18 cellular contexts compared by ENCODE assay signal in the genomic region with DNA sequence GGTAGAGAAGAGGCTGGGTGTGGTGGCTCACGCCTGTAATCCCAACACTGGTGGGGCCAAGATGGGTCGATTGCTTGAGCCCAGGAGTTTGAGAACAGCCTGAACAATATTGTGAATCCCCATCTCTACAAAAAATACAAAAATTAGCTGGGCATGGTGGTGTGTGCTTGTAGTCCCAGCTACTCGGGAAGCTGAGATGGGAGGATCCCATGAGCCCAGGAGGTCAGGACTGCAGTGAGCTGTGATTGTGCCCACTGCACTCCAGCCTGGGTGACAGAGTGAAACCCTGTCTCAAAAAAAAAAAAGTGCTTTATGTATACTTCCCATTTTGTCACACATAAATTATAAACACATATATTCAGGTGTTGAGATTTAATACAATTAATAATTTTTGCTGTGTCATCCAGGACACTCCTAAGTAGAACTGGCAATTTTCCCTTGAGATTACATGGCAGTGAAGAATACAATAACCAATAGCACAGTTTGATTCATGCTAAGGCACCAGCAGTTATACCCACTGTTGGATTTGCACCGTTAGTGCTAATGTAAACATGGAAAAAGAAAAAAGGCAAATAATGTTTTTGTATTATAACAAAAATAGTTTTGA. TPM values are rescaled to one million over a fixed set of nuclear protein-coding genes. Genes with fewer than 3 reads are reported as not detected.
DNase-seq lines count a peak whose midpoint lies in the region; ATAC-seq, FAIRE-seq and TF ChIP-seq lines count a peak whose summit lies in the region.
"Had no signal": no experiment of that assay in that cellular context is flagged by ENCODE, and none has a peak within 500 bp of the region (broad histone marks: within the 10 kb centered on the region; RNA-seq: fewer than 3 reads in every experiment).

No MANE protein-coding gene starts in this region.

- no TSS peak for BruUV-seq in HepG2 (replicated peaks; lab: Mats Ljungman, UMichigan)

- POLR2A ChIA-PET in HepG2 (lab: Yijun Ruan, JAX) = no interaction called here

- TF ChIP-seq POLR2A in HepG2 (IDR thresholded peaks at IDR 0.05; ENCODE audit: insufficient read depth in 1 of 2, low read depth in 2 of 2, low read length in 2 of 2) (no peak), right lobe of liver (IDR thresholded peaks at IDR 0.05) (no peak)

- in situ Hi-C loops in HepG2 (cut with HindIII; ENCODE audit: extremely low pct_ligation_motif_present, low pct_unique_long_range_greater_than_20kb) = no loop called here

- H3K9ac ChIP-seq in HepG2 (ENCODE audit: insufficient read depth, low read depth, low read length) (no peak overlapping the region), SK-N-MC (ENCODE audit: insufficient read length) (no peak overlapping the region)
- H3K9ac ChIP-seq: BLaER1 treated with 17β-estradiol and CSF1 and Interleukin-3, amounts not matched to agents 10 nM and 100 nM had no signal

- H4K20me1 ChIP-seq in HepG2 (ENCODE audit: insufficient read depth, low read length) = no peaks in the 10 kb centered on the region
- H4K20me1 ChIP-seq: BLaER1 treated with 17β-estradiol and CSF1 and Interleukin-3, amounts not matched to agents 10 nM and 100 nM had no signal

- no peaks in the 10 kb centered on the region for H3K4me1 ChIP-seq in HepG2 (ENCODE audit: insufficient read depth, low read length)
- H3K4me1 ChIP-seq in right lobe of liver = no peaks in the 10 kb centered on the region
- H3K4me1 ChIP-seq in SJCRH30 = no peaks in the 10 kb centered on the region
- H3K4me1 ChIP-seq: SJSA1 had no signal

- H3K36me3 ChIP-seq in HepG2 (replicated peaks in 1 of 2; ENCODE audit: control insufficient read depth in 1 of 2, insufficient read depth in 2 of 2, low read length in 2 of 2) = no peaks in the 10 kb centered on the region
- H3K36me3 ChIP-seq in right lobe of liver = no peaks in the 10 kb centered on the region
- no peaks in the 10 kb centered on the region for H3K36me3 ChIP-seq in SK-N-MC (ENCODE audit: insufficient read depth, low read length)
- H3K36me3 ChIP-seq in SJCRH30 = no peaks in the 10 kb centered on the region
- H3K36me3 ChIP-seq: MG63, SJSA1 had no signal

- DNase-seq in HepG2 (ENCODE audit: low spot score) (no peak), right lobe of liver (no peak), SK-N-MC (ENCODE audit: low read depth, low spot score) (no peak), sciatic nerve (ENCODE audit: low spot score) (peak; percentile 13), GM19239 (ENCODE audit: insufficient read length, low spot score) (no peak), SJCRH30 (no peak)
- DNase-seq: DMS79, Karpas-422, MG63, NCI-H1092, NCI-H1436 treated with DMSO at 0.1 percent for 48 hours, NCI-H2081 treated with DMSO at 0.1 percent for 48 hours, NCI-H82, T-helper 17 cell had no signal

- ATAC-seq in HepG2 = no peak
- ATAC-seq in right lobe of liver = no peak
- ATAC-seq in sciatic nerve = no peak
- ATAC-seq: CD8-positive, alpha-beta T cell; Panc1; T-helper 17 cell had no signal

- FAIRE-seq in HepG2 (lab: Jason Lieb, UNC) (no peak), GM19239 (lab: Jason Lieb, UNC) (no peak)

- no peak for TF ChIP-seq RAD21 in HepG2 (CRISPR knock-in tag; IDR thresholded peaks at IDR 0.05)

- CTCF ChIA-PET in HepG2 (lab: Yijun Ruan, JAX; ENCODE audit: low intra/inter-chr PET ratio, low total read pairs) = no interaction called here

- 13% methylated on average over 4 of the region's 4 CpGs for WGBS in HepG2 (ENCODE audit: low lambda C conversion rate)
- WGBS in right lobe of liver (ENCODE audit: insufficient coverage, low coverage, low lambda C conversion rate, missing lambda C conversion rate) = 77% methylated on average over 4 of the region's 4 CpGs

- no peak overlapping the region for H3K4me3 ChIP-seq in HepG2 (replicated peaks in 1 of 3; ENCODE audit: insufficient read depth in 1 of 3, low read depth in 2 of 3, low read length in 3 of 3)
- no peak overlapping the region for H3K4me3 ChIP-seq in right lobe of liver
- H3K4me3 ChIP-seq in SK-N-MC = no peak overlapping the region
- H3K4me3 ChIP-seq in SJCRH30 = no peak overlapping the region
- H3K4me3 ChIP-seq: BLaER1 treated with 17β-estradiol and CSF1 and Interleukin-3, amounts not matched to agents 10 nM and 100 nM; MG63; SJSA1 had no signal

- no peak for TF ChIP-seq EP300 in HepG2 (IDR thresholded peaks at IDR 0.05; ENCODE audit: low read depth in 2 of 2, low read length in 2 of 2)
- TF ChIP-seq EP300 in HepG2 (CRISPR knock-in tag; IDR thresholded peaks at IDR 0.05; ENCODE audit: borderline replicate concordance) = no peak

- H3K9me3 ChIP-seq in HepG2 (ENCODE audit: low read length) (no peaks in the 10 kb centered on the region), right lobe of liver (no peaks in the 10 kb centered on the region), SK-N-MC (ENCODE audit: low read depth, low read length) (no peaks in the 10 kb centered on the region), SJCRH30 (replicated peaks) (no peaks in the 10 kb centered on the region)
- H3K9me3 ChIP-seq: BLaER1 treated with 17β-estradiol and CSF1 and Interleukin-3, amounts not matched to agents 10 nM and 100 nM; MG63; SJSA1 had no signal

- no peak for TF ChIP-seq CTCF in HepG2 (CRISPR knock-in tag; IDR thresholded peaks at IDR 0.05)
- TF ChIP-seq CTCF in right lobe of liver (IDR thresholded peaks at IDR 0.05) = no peak

- H3K27me3 ChIP-seq in HepG2 (ENCODE audit: control insufficient read depth in 1 of 2, insufficient read depth in 2 of 2, low read length in 2 of 2) = no peaks in the 10 kb centered on the region
- no peaks in the 10 kb centered on the region for H3K27me3 ChIP-seq in right lobe of liver
- H3K27me3 ChIP-seq in SJCRH30 = no peaks in the 10 kb centered on the region
- H3K27me3 ChIP-seq: BLaER1 treated with 17β-estradiol and CSF1 and Interleukin-3, amounts not matched to agents 10 nM and 100 nM; MG63; SJSA1 had no signal

- H3K4me2 ChIP-seq in HepG2 (ENCODE audit: low read depth, low read length) = no peak overlapping the region
- H3K4me2 ChIP-seq: BLaER1 treated with 17β-estradiol and CSF1 and Interleukin-3, amounts not matched to agents 10 nM and 100 nM had no signal

- H3K27ac ChIP-seq in HepG2 (ENCODE audit: extremely low read length, insufficient read depth, low read length) (no peak overlapping the region), right lobe of liver (no peak overlapping the region), SK-N-MC (peak overlapping the region; percentile 54; the same call in 1 of the 2 replicates), SJCRH30 (no peak overlapping the region)
- H3K27ac ChIP-seq: SJSA1 had no signal

- no peaks in the 10 kb centered on the region for H3K79me2 ChIP-seq in HepG2 (ENCODE audit: insufficient read depth, low read length)

- H2AFZ ChIP-seq in HepG2 (ENCODE audit: low read length) = no peak overlapping the region

- intact Hi-C loops in HepG2 (cut with micrococcal nuclease; ENCODE audit: unreplicated experiment) = no loop called here
- intact Hi-C loops in right lobe of liver (cut with DNase I) = no loop called here
- intact Hi-C loops in sciatic nerve (cut with DNase I) = no loop called here

RNA-seq across cellular contexts. Expression of a gene that starts 15.5 kb away (rescaled TPM):
- total RNA-seq in HepG2 (2016; rRNA removed; fragmentation: Illumina TruSeq; extraction: Trizol) (not detected in 2 replicates), right lobe of liver (1 to 10 TPM; 2.0 to 6.5 (median 5.0) TPM), sciatic nerve (31.7 TPM)
- 0.26 TPM in 1 of 2 replicates, not detected in the other for total RNA-seq in HepG2 (2016; cell fraction: cytosol; rRNA removed; fragmentation: Illumina TruSeq; extraction: Trizol; ENCODE audit: low read depth)
- not detected in 2 replicates for total RNA-seq in HepG2 (2016; cell fraction: insoluble cytoplasmic fraction; rRNA removed; fragmentation: Illumina TruSeq; extraction: Trizol)
- not detected in 2 replicates for total RNA-seq in HepG2 (2016; cell fraction: membrane; rRNA removed; fragmentation: Illumina TruSeq; extraction: Trizol)
- total RNA-seq in HepG2 (2016; cell fraction: nucleus; rRNA removed; fragmentation: Illumina TruSeq; extraction: Trizol) = not detected in 2 replicates
- polyA plus RNA-seq in HepG2 (2011; rRNA removed) = 0.09 TPM in 1 of 2 replicates, not detected in the other
- 0.03 TPM in 2 replicates for polyA plus RNA-seq in HepG2 (2011; cell fraction: cytosol; rRNA removed)
- 0.02 TPM in 1 of 2 replicates, not detected in the other for polyA plus RNA-seq in HepG2 (2011; cell fraction: nucleus; rRNA removed)
- polyA plus RNA-seq in HepG2 (2012) = not detected in 2 replicates
- polyA plus RNA-seq in HepG2 (2016; cell fraction: cytosol; fragmentation: Illumina TruSeq; extraction: Trizol; ENCODE audit: low read depth) = not detected in 2 replicates
- polyA plus RNA-seq in HepG2 (2016; cell fraction: insoluble cytoplasmic fraction; fragmentation: Illumina TruSeq; extraction: Trizol; ENCODE audit: low read depth) = not detected in 2 replicates
- not detected in 2 replicates for polyA plus RNA-seq in HepG2 (2016; cell fraction: membrane; fragmentation: Illumina TruSeq; extraction: Trizol; ENCODE audit: low read depth)
- not detected in 2 replicates for polyA plus RNA-seq in HepG2 (2016; cell fraction: nucleus; fragmentation: Illumina TruSeq; extraction: Trizol; ENCODE audit: insufficient read depth, low read depth)
- 40.1 TPM in 1 of 2 replicates, not detected in the other for polyA minus RNA-seq in HepG2 (2011; rRNA and poly(A)+ RNA removed; ENCODE audit: low replicate concordance)
- polyA minus RNA-seq in HepG2 (2011; cell fraction: cytosol; rRNA and poly(A)+ RNA removed) = not detected in 2 replicates
- under 0.01 and 0.25 TPM in 2 replicates for polyA minus RNA-seq in HepG2 (2011; cell fraction: nucleus; rRNA and poly(A)+ RNA removed)
- total RNA-seq in SJCRH30 (2014; rRNA removed; shearing (Covaris generic)) = 3.0 and 3.2 TPM in 2 replicates

RNA-seq across cellular contexts. Expression of a gene that starts 25.9 kb away (rescaled TPM):
- total RNA-seq in HepG2 (2016; rRNA removed; fragmentation: Illumina TruSeq; extraction: Trizol) (0.17 and 0.22 TPM in 2 replicates), right lobe of liver (under 1 TPM; 0.24 to 0.56 (median 0.40) TPM), sciatic nerve (2.5 TPM)
- 0.09 TPM in 1 of 2 replicates, not detected in the other for total RNA-seq in HepG2 (2016; cell fraction: cytosol; rRNA removed; fragmentation: Illumina TruSeq; extraction: Trizol; ENCODE audit: low read depth)
- 0.11 and 0.22 TPM in 2 replicates for total RNA-seq in HepG2 (2016; cell fraction: insoluble cytoplasmic fraction; rRNA removed; fragmentation: Illumina TruSeq; extraction: Trizol)
- total RNA-seq in HepG2 (2016; cell fraction: membrane; rRNA removed; fragmentation: Illumina TruSeq; extraction: Trizol) = 0.17 and 0.19 TPM in 2 replicates
- 0.09 TPM in 1 of 2 replicates, not detected in the other for total RNA-seq in HepG2 (2016; cell fraction: nucleus; rRNA removed; fragmentation: Illumina TruSeq; extraction: Trizol)
- 0.14 and 0.21 TPM in 2 replicates for polyA plus RNA-seq in HepG2 (2011; rRNA removed)
- polyA plus RNA-seq in HepG2 (2011; cell fraction: cytosol; rRNA removed) = 0.07 and 0.19 TPM in 2 replicates
- 0.11 and 0.17 TPM in 2 replicates for polyA plus RNA-seq in HepG2 (2011; cell fraction: nucleus; rRNA removed)
- 0.25 and 0.31 TPM in 2 replicates for polyA plus RNA-seq in HepG2 (2012)
- polyA plus RNA-seq in HepG2 (2016; cell fraction: cytosol; fragmentation: Illumina TruSeq; extraction: Trizol; ENCODE audit: low read depth) = 0.06 and 0.08 TPM in 2 replicates
- 0.19 and 0.23 TPM in 2 replicates for polyA plus RNA-seq in HepG2 (2016; cell fraction: insoluble cytoplasmic fraction; fragmentation: Illumina TruSeq; extraction: Trizol; ENCODE audit: low read depth)
- polyA plus RNA-seq in HepG2 (2016; cell fraction: membrane; fragmentation: Illumina TruSeq; extraction: Trizol; ENCODE audit: low read depth) = 0.06 and 0.14 TPM in 2 replicates
- 0.40 TPM in 1 of 2 replicates, not detected in the other for polyA plus RNA-seq in HepG2 (2016; cell fraction: nucleus; fragmentation: Illumina TruSeq; extraction: Trizol; ENCODE audit: insufficient read depth, low read depth)
- 0.04 and 0.47 TPM in 2 replicates for polyA minus RNA-seq in HepG2 (2011; rRNA and poly(A)+ RNA removed; ENCODE audit: low replicate concordance)
- polyA minus RNA-seq in HepG2 (2011; cell fraction: cytosol; rRNA and poly(A)+ RNA removed) = not detected in 2 replicates
- polyA minus RNA-seq in HepG2 (2011; cell fraction: nucleus; rRNA and poly(A)+ RNA removed) = 0.13 and 0.25 TPM in 2 replicates
- total RNA-seq in SJCRH30 (2014; rRNA removed; shearing (Covaris generic)) = 14.9 and 15.7 TPM in 2 replicates

RNA-seq across cellular contexts. Expression of a gene that starts 26.6 kb away (rescaled TPM):
- total RNA-seq in HepG2 (2016; rRNA removed; fragmentation: Illumina TruSeq; extraction: Trizol) (17.6 and 18.8 TPM in 2 replicates), right lobe of liver (10 to 100 TPM; 15.9 to 37.5 (median 27.3) TPM), sciatic nerve (106 TPM)
- total RNA-seq in HepG2 (2016; cell fraction: cytosol; rRNA removed; fragmentation: Illumina TruSeq; extraction: Trizol; ENCODE audit: low read depth) = 4.7 and 5.2 TPM in 2 replicates
- total RNA-seq in HepG2 (2016; cell fraction: insoluble cytoplasmic fraction; rRNA removed; fragmentation: Illumina TruSeq; extraction: Trizol) = 18.1 and 20.0 TPM in 2 replicates
- total RNA-seq in HepG2 (2016; cell fraction: membrane; rRNA removed; fragmentation: Illumina TruSeq; extraction: Trizol) = 14.1 and 15.1 TPM in 2 replicates
- 14.5 and 16.7 TPM in 2 replicates for total RNA-seq in HepG2 (2016; cell fraction: nucleus; rRNA removed; fragmentation: Illumina TruSeq; extraction: Trizol)
- 17.9 and 20.5 TPM in 2 replicates for polyA plus RNA-seq in HepG2 (2011; rRNA removed)
- polyA plus RNA-seq in HepG2 (2011; cell fraction: cytosol; rRNA removed) = 10.0 and 12.8 TPM in 2 replicates
- polyA plus RNA-seq in HepG2 (2011; cell fraction: nucleus; rRNA removed) = 31.2 and 42.5 TPM in 2 replicates
- polyA plus RNA-seq in HepG2 (2012) = 9.4 and 12.3 TPM in 2 replicates
- 1.9 and 2.9 TPM in 2 replicates for polyA plus RNA-seq in HepG2 (2016; cell fraction: cytosol; fragmentation: Illumina TruSeq; extraction: Trizol; ENCODE audit: low read depth)
- polyA plus RNA-seq in HepG2 (2016; cell fraction: insoluble cytoplasmic fraction; fragmentation: Illumina TruSeq; extraction: Trizol; ENCODE audit: low read depth) = 14.6 and 17.0 TPM in 2 replicates
- 6.3 and 7.7 TPM in 2 replicates for polyA plus RNA-seq in HepG2 (2016; cell fraction: membrane; fragmentation: Illumina TruSeq; extraction: Trizol; ENCODE audit: low read depth)
- polyA plus RNA-seq in HepG2 (2016; cell fraction: nucleus; fragmentation: Illumina TruSeq; extraction: Trizol; ENCODE audit: insufficient read depth, low read depth) = 26.8 and 28.1 TPM in 2 replicates
- polyA minus RNA-seq in HepG2 (2011; rRNA and poly(A)+ RNA removed; ENCODE audit: low replicate concordance) = 15.8 and 81.0 TPM in 2 replicates
- polyA minus RNA-seq in HepG2 (2011; cell fraction: cytosol; rRNA and poly(A)+ RNA removed) = 8.8 and 9.2 TPM in 2 replicates
- polyA minus RNA-seq in HepG2 (2011; cell fraction: nucleus; rRNA and poly(A)+ RNA removed) = 12.6 and 19.9 TPM in 2 replicates
- 42.2 and 48.3 TPM in 2 replicates for total RNA-seq in SJCRH30 (2014; rRNA removed; shearing (Covaris generic))

RNA-seq across cellular contexts. Expression of a gene that starts 38.5 kb away (rescaled TPM):
- total RNA-seq in HepG2 (2016; rRNA removed; fragmentation: Illumina TruSeq; extraction: Trizol) (0.74 and 1.5 TPM in 2 replicates), right lobe of liver (1 to 10 TPM; 2.4 to 5.7 (median 3.8) TPM), sciatic nerve (5.6 TPM)
- 1.6 and 2.0 TPM in 2 replicates for total RNA-seq in HepG2 (2016; cell fraction: cytosol; rRNA removed; fragmentation: Illumina TruSeq; extraction: Trizol; ENCODE audit: low read depth)
- 0.97 and 2.5 TPM in 2 replicates for total RNA-seq in HepG2 (2016; cell fraction: insoluble cytoplasmic fraction; rRNA removed; fragmentation: Illumina TruSeq; extraction: Trizol)
- 1.8 and 3.1 TPM in 2 replicates for total RNA-seq in HepG2 (2016; cell fraction: membrane; rRNA removed; fragmentation: Illumina TruSeq; extraction: Trizol)
- 1.8 and 2.4 TPM in 2 replicates for total RNA-seq in HepG2 (2016; cell fraction: nucleus; rRNA removed; fragmentation: Illumina TruSeq; extraction: Trizol)
- 3.2 TPM in 2 replicates for polyA plus RNA-seq in HepG2 (2011; rRNA removed)
- polyA plus RNA-seq in HepG2 (2011; cell fraction: cytosol; rRNA removed) = 2.1 and 3.0 TPM in 2 replicates
- 2.1 and 2.2 TPM in 2 replicates for polyA plus RNA-seq in HepG2 (2011; cell fraction: nucleus; rRNA removed)
- 2.4 and 3.1 TPM in 2 replicates for polyA plus RNA-seq in HepG2 (2012)
- polyA plus RNA-seq in HepG2 (2016; cell fraction: cytosol; fragmentation: Illumina TruSeq; extraction: Trizol; ENCODE audit: low read depth) = 4.5 and 4.8 TPM in 2 replicates
- 1.9 TPM in 2 replicates for polyA plus RNA-seq in HepG2 (2016; cell fraction: insoluble cytoplasmic fraction; fragmentation: Illumina TruSeq; extraction: Trizol; ENCODE audit: low read depth)
- polyA plus RNA-seq in HepG2 (2016; cell fraction: membrane; fragmentation: Illumina TruSeq; extraction: Trizol; ENCODE audit: low read depth) = 3.8 and 4.5 TPM in 2 replicates
- polyA plus RNA-seq in HepG2 (2016; cell fraction: nucleus; fragmentation: Illumina TruSeq; extraction: Trizol; ENCODE audit: insufficient read depth, low read depth) = 3.4 and 4.3 TPM in 2 replicates
- 2.7 and 2.8 TPM in 2 replicates for polyA minus RNA-seq in HepG2 (2011; rRNA and poly(A)+ RNA removed; ENCODE audit: low replicate concordance)
- polyA minus RNA-seq in HepG2 (2011; cell fraction: cytosol; rRNA and poly(A)+ RNA removed) = 2.5 and 3.3 TPM in 2 replicates
- polyA minus RNA-seq in HepG2 (2011; cell fraction: nucleus; rRNA and poly(A)+ RNA removed) = 1.3 and 1.7 TPM in 2 replicates
- 1.8 and 2.0 TPM in 2 replicates for total RNA-seq in SJCRH30 (2014; rRNA removed; shearing (Covaris generic))

RNA-seq across cellular contexts. Expression of a gene that starts 49.7 kb away (rescaled TPM):
- total RNA-seq in HepG2 (2016; rRNA removed; fragmentation: Illumina TruSeq; extraction: Trizol) = 0.20 and 0.40 TPM in 2 replicates
- 0.10 and 0.62 TPM in 2 replicates for total RNA-seq in HepG2 (2016; cell fraction: cytosol; rRNA removed; fragmentation: Illumina TruSeq; extraction: Trizol; ENCODE audit: low read depth)
- 0.19 and 0.41 TPM in 2 replicates for total RNA-seq in HepG2 (2016; cell fraction: insoluble cytoplasmic fraction; rRNA removed; fragmentation: Illumina TruSeq; extraction: Trizol)
- total RNA-seq in HepG2 (2016; cell fraction: membrane; rRNA removed; fragmentation: Illumina TruSeq; extraction: Trizol) = 0.21 and 0.40 TPM in 2 replicates
- total RNA-seq in HepG2 (2016; cell fraction: nucleus; rRNA removed; fragmentation: Illumina TruSeq; extraction: Trizol) = 0.50 and 1.3 TPM in 2 replicates
- polyA plus RNA-seq in HepG2 (2011; rRNA removed) = 0.84 and 1.1 TPM in 2 replicates
- 0.13 and 0.17 TPM in 2 replicates for polyA plus RNA-seq in HepG2 (2011; cell fraction: cytosol; rRNA removed)
- polyA plus RNA-seq in HepG2 (2011; cell fraction: nucleus; rRNA removed) = 3.3 and 3.7 TPM in 2 replicates
- polyA plus RNA-seq in HepG2 (2012) = 0.52 and 0.79 TPM in 2 replicates
- polyA plus RNA-seq in HepG2 (2016; cell fraction: cytosol; fragmentation: Illumina TruSeq; extraction: Trizol; ENCODE audit: low read depth) = 0.08 TPM in 2 replicates
- 0.33 TPM in 1 of 2 replicates, not detected in the other for polyA plus RNA-seq in HepG2 (2016; cell fraction: insoluble cytoplasmic fraction; fragmentation: Illumina TruSeq; extraction: Trizol; ENCODE audit: low read depth)
- 0.05 and 0.16 TPM in 2 replicates for polyA plus RNA-seq in HepG2 (2016; cell fraction: membrane; fragmentation: Illumina TruSeq; extraction: Trizol; ENCODE audit: low read depth)
- polyA plus RNA-seq in HepG2 (2016; cell fraction: nucleus; fragmentation: Illumina TruSeq; extraction: Trizol; ENCODE audit: insufficient read depth, low read depth) = 1.8 and 2.4 TPM in 2 replicates
- polyA minus RNA-seq in HepG2 (2011; rRNA and poly(A)+ RNA removed; ENCODE audit: low replicate concordance) = 0.66 and 1.5 TPM in 2 replicates
- 0.26 TPM in 1 of 2 replicates, not detected in the other for polyA minus RNA-seq in HepG2 (2011; cell fraction: cytosol; rRNA and poly(A)+ RNA removed)
- 1.2 and 2.1 TPM in 2 replicates for polyA minus RNA-seq in HepG2 (2011; cell fraction: nucleus; rRNA and poly(A)+ RNA removed)
- under 1 TPM in 5 of 6 experiments, not detected in 1; 0.12 to 0.76 (median 0.42) TPM for total RNA-seq in right lobe of liver
- total RNA-seq in sciatic nerve = 0.22 TPM
- total RNA-seq in SJCRH30 (2014; rRNA removed; shearing (Covaris generic)) = 0.22 and 0.56 TPM in 2 replicates
